26 cellular contexts compared by ENCODE assay signal in genomic region chr5:67066815-67067214, GRCh38.
DNase-seq lines count a peak whose midpoint lies in the region; ATAC-seq, FAIRE-seq and TF ChIP-seq lines count a peak whose summit lies in the region.
"Had no signal": no experiment of that assay in that cellular context is flagged by ENCODE, and none has a peak within 500 bp of the region (broad histone marks: within the 10 kb centered on the region; RNA-seq: fewer than 3 reads in every experiment).

No MANE protein-coding gene starts in this region.

- H3K27ac Mint-ChIP-seq in Calu3 (ENCODE audit: unreplicated experiment): peak overlapping the region; percentile 69
- H3K27ac Mint-ChIP-seq in activated T-helper 17 cell treated with anti-CD3 and anti-CD28 coated beads, Interleukin-2, amount 50 U/mL, for 72 hours: no peak overlapping the region
- H3K27ac Mint-ChIP-seq: activated naive CD8-positive, alpha-beta T cell; activated T-helper 2 cell treated with anti-CD3 and anti-CD28 coated beads, Interferon-gamma antibody, Interleukin-2, Interleukin-4, amounts not matched to agents 10 μg/mL and 5 μg/mL and 100 μg/mL, durations not matched to agents 14 hours and 24 hours and 36 hours; naive B cell; WTC11 had no signal

- H3K36me3 Mint-ChIP-seq in Calu3 (ENCODE audit: insufficient read depth, unreplicated experiment): no peaks in the 10 kb centered on the region
- peaks cover 69% of the 10 kb centered on the region for H3K36me3 Mint-ChIP-seq in activated T-helper 17 cell treated with anti-CD3 and anti-CD28 coated beads, Interleukin-2, amount 50 U/mL, for 72 hours (ENCODE audit: low read depth)
- H3K36me3 Mint-ChIP-seq: naive B cell, WTC11 had no signal

- BruUV-seq in Calu3 (replicated peaks; lab: Mats Ljungman, UMichigan) (no TSS peak), IMR-90 (replicated peaks; lab: Mats Ljungman, UMichigan) (no TSS peak)

- no peak for TF ChIP-seq RAD21 in IMR-90 (IDR thresholded peaks at IDR 0.05; ENCODE audit: low read length)

- H3K27me3 ChIP-seq in IMR-90 (ENCODE audit: control insufficient read depth, insufficient read depth, low read length) (no peaks in the 10 kb centered on the region), sigmoid colon (no peaks in the 10 kb centered on the region)
- H3K27me3 ChIP-seq: ascending aorta had no signal

- no peak overlapping the region for H2AK9ac ChIP-seq in IMR-90 (replicated peaks; ENCODE audit: low read depth, low read length, poor library complexity)

- H3K9ac ChIP-seq in IMR-90 (ENCODE audit: low read depth, low read length): no peak overlapping the region

- no peak overlapping the region for H2BK5ac ChIP-seq in IMR-90 (ENCODE audit: low read depth, low read length, poor library complexity, severe bottlenecking)

- H2BK120ac ChIP-seq in IMR-90 (ENCODE audit: low read depth, low read length): no peak overlapping the region

- POLR2A ChIA-PET in IMR-90 (lab: Charles Lee; ENCODE audit: unreplicated experiment): interaction anchor here (0.5 kb wide), 1 partner anchor 142 kb away, joined by 4 read pairs; no protein-coding TSS in a partner anchor

- H4K5ac ChIP-seq in IMR-90 (ENCODE audit: low read depth, low read length): no peak overlapping the region

- ATAC-seq in IMR-90 (ENCODE audit: low read depth): no peak
- no peak for ATAC-seq in HG02981 (IDR thresholded peaks at IDR 0.05; ENCODE audit: unreplicated experiment)
- ATAC-seq in activated T-helper 17 cell treated with anti-CD3 and anti-CD28 coated beads, Interleukin-2, amount 50 U/mL, for 72 hours (replicated peaks): no peak
- ATAC-seq: WTC11 had no signal

- no peak overlapping the region for H2AK5ac ChIP-seq in IMR-90 (ENCODE audit: low read depth, low read length)

- FAIRE-seq in islet of Langerhans (lab: Jason Lieb, UNC): peak; percentile 5
- FAIRE-seq: GM12891 had no signal

- no peaks in the 10 kb centered on the region for H3K36me3 ChIP-seq in IMR-90 (ENCODE audit: control insufficient read depth, insufficient read depth, low read length)
- H3K36me3 ChIP-seq in sigmoid colon: no peaks in the 10 kb centered on the region
- H3K36me3 ChIP-seq: ascending aorta had no signal

- peaks cover 16% of the 10 kb centered on the region for H3K4me1 Mint-ChIP-seq in Calu3 (ENCODE audit: low read depth, unreplicated experiment)
- H3K4me1 Mint-ChIP-seq in activated T-helper 17 cell treated with anti-CD3 and anti-CD28 coated beads, Interleukin-2, amount 50 U/mL, for 72 hours: peaks cover 17% of the 10 kb centered on the region
- H3K4me1 Mint-ChIP-seq: naive B cell had no signal

- TF ChIP-seq CTCF in Calu3 (IDR thresholded peaks at IDR 0.05; ENCODE audit: unreplicated experiment): no peak
- no peak for TF ChIP-seq CTCF in IMR-90 (conservative IDR thresholded peaks at IDR 0.05; ENCODE audit: low read depth, low read length)
- no peak for TF ChIP-seq CTCF in cardiac fibroblast (IDR thresholded peaks at IDR 0.05; ENCODE audit: low read depth, low read length)
- TF ChIP-seq CTCF in sigmoid colon (IDR thresholded peaks at IDR 0.05): no peak

- no peak overlapping the region for H3K4me3 Mint-ChIP-seq in Calu3 (ENCODE audit: low read depth, unreplicated experiment)
- no peak overlapping the region for H3K4me3 Mint-ChIP-seq in activated T-helper 17 cell treated with anti-CD3 and anti-CD28 coated beads, Interleukin-2, amount 50 U/mL, for 72 hours
- H3K4me3 Mint-ChIP-seq: activated naive CD8-positive, alpha-beta T cell; naive B cell; WTC11 had no signal

- H3K9me1 ChIP-seq in IMR-90 (ENCODE audit: insufficient read depth, low read length): 0 out of 2 replicates have a peak, but pooled peaks cover 3% of the 10 kb centered on the region

- H3K27ac ChIP-seq in IMR-90 (ENCODE audit: insufficient read depth, low read length) (no peak overlapping the region), sigmoid colon (no peak overlapping the region)
- H3K27ac ChIP-seq: ascending aorta, skin epidermis had no signal

- no peaks in the 10 kb centered on the region for H4K20me1 ChIP-seq in IMR-90 (ENCODE audit: insufficient read depth, low read length)

- TF ChIP-seq POLR2A in IMR-90 (IDR thresholded peaks at IDR 0.05; ENCODE audit: low read depth, low read length) (no peak), sigmoid colon (IDR thresholded peaks at IDR 0.05) (no peak)

- H3K56ac ChIP-seq in IMR-90 (ENCODE audit: extremely low read depth, insufficient read depth, low read length): no peak overlapping the region

- CTCF ChIA-PET in Calu3 (lab: Charles Lee): no interaction called here
- CTCF ChIA-PET in IMR-90 (lab: Yijun Ruan, JAX): no interaction called here

- H2AFZ ChIP-seq in IMR-90 (replicated peaks; ENCODE audit: low read length, poor library complexity): no peak overlapping the region

- H3K4me3 ChIP-seq in IMR-90 (ENCODE audit: insufficient read depth, low read depth, low read length) (no peak overlapping the region), cardiac fibroblast (replicated peaks in 1 of 2; ENCODE audit: low read depth in 2 of 2, low read length in 2 of 2) (no peak overlapping the region), sigmoid colon (no peak overlapping the region)
- H3K4me3 ChIP-seq: ascending aorta, skin epidermis had no signal

- H3K9me3 ChIP-seq in IMR-90 (ENCODE audit: control insufficient read depth, insufficient read depth, low read length): no peaks in the 10 kb centered on the region
- no peaks in the 10 kb centered on the region for H3K9me3 ChIP-seq in sigmoid colon
- H3K9me3 ChIP-seq: ascending aorta had no signal

- in situ Hi-C loops in IMR-90 (cut with MboI; ENCODE audit: low sequenced_read_pairs): no loop called here

- H3K27me3 Mint-ChIP-seq in Calu3 (ENCODE audit: unreplicated experiment): no peaks in the 10 kb centered on the region
- H3K27me3 Mint-ChIP-seq in activated T-helper 17 cell treated with anti-CD3 and anti-CD28 coated beads, Interleukin-2, amount 50 U/mL, for 72 hours: no peaks in the 10 kb centered on the region
- H3K27me3 Mint-ChIP-seq: activated naive CD8-positive, alpha-beta T cell had no signal

- H3K79me1 ChIP-seq in IMR-90 (ENCODE audit: low read depth in 1 of 2, low read length in 2 of 2): peaks cover 9 to 48% of the 10 kb centered on the region in 2 experiments

- no peak for TF ChIP-seq EP300 in sigmoid colon (IDR thresholded peaks at IDR 0.05)

- H3K14ac ChIP-seq in IMR-90 (replicated peaks; ENCODE audit: low read depth, low read length): no peak overlapping the region

- no peak overlapping the region for H2BK15ac ChIP-seq in IMR-90 (ENCODE audit: low read depth, low read length)

- DNase-seq in Calu3 (peak; percentile 52), IMR-90 (peak; percentile 39), cardiac fibroblast (ENCODE audit: low read depth in 2 of 2) (peak; percentile 58 to 64), sigmoid colon (no peak), ureter (ENCODE audit: low spot score) (no peak)
- DNase-seq: activated CD4-positive, alpha-beta T cell treated with anti-CD3 and anti-CD28 coated beads, Interleukin-2, amount 50 U/mL, for 4 hours; effector CD4-positive, alpha-beta T cell; H7; mesendoderm; naive B cell; NCI-H1417 treated with DMSO at 0.1 percent for 48 hours; NCI-H2107; nucleus accumbens; SHP77; stimulated activated CD4-positive, alpha-beta T cell treated with anti-CD3 and anti-CD28 coated beads, Interleukin-1b, Interleukin-23, amount 100 ng/mL, for 48 hours; substantia nigra; T1000 had no signal

- no peak overlapping the region for H3K4me2 ChIP-seq in IMR-90 (ENCODE audit: low read depth, low read length)

- intact Hi-C loops in Calu3 (cut with micrococcal nuclease; ENCODE audit: unreplicated experiment) (loop anchor here (2.0 kb wide), 1 partner anchor 38 kb away; no protein-coding TSS in a partner anchor), IMR-90 (cut with micrococcal nuclease) (loop anchor here (2.0 kb wide), 1 partner anchor 16 kb away; no protein-coding TSS in a partner anchor), sigmoid colon (cut with DNase I) (no loop called here)

- no CpG with 5 or more reads among the region's 1 CpG for WGBS in IMR-90 (ENCODE audit: extremely low coverage in 2 of 2, insufficient read length in 1 of 2), 2 experiments
- WGBS in sigmoid colon, 2 donors: 8 to 54% methylated on average over 1 of the region's 1 CpG

- no peak overlapping the region for H4K91ac ChIP-seq in IMR-90 (ENCODE audit: insufficient read depth, low read depth, low read length)

- H3K23ac ChIP-seq in IMR-90 (ENCODE audit: low read depth, low read length): no peak overlapping the region

- H3K18ac ChIP-seq in IMR-90 (ENCODE audit: low read depth, low read length): no peak overlapping the region

- dilution Hi-C loops in IMR-90 (cut with HindIII; ENCODE audit: low sequenced_read_pairs, unreplicated experiment): no loop called here

- no peak overlapping the region for H2BK20ac ChIP-seq in IMR-90 (ENCODE audit: low read depth, low read length)

- H4K8ac ChIP-seq in IMR-90 (ENCODE audit: low read depth in 2 of 2, low read length in 2 of 2): no peak overlapping the region

- H3K9me3 Mint-ChIP-seq in Calu3 (ENCODE audit: low read depth, unreplicated experiment): peaks cover 7% of the 10 kb centered on the region
- no peaks in the 10 kb centered on the region for H3K9me3 Mint-ChIP-seq in activated T-helper 17 cell treated with anti-CD3 and anti-CD28 coated beads, Interleukin-2, amount 50 U/mL, for 72 hours
- H3K9me3 Mint-ChIP-seq: activated T-helper 2 cell treated with anti-CD3 and anti-CD28 coated beads, Interferon-gamma antibody, Interleukin-2, Interleukin-4, amounts not matched to agents 10 μg/mL and 5 μg/mL and 100 μg/mL, durations not matched to agents 14 hours and 24 hours and 36 hours; WTC11 had no signal

- H3K4ac ChIP-seq in IMR-90 (ENCODE audit: low read depth, low read length): no peak overlapping the region

- H3K4me1 ChIP-seq in IMR-90 (ENCODE audit: control insufficient read depth, insufficient read depth, low read length) (no peaks in the 10 kb centered on the region; the same call in 1 of the 2 replicates), sigmoid colon (peaks cover 0 to 4% (median 0%) of the 10 kb centered on the region in 4 donors)

TF ChIP-seq in IMR-90, 13 proteins besides CTCF, POLR2A, EP300 and RAD21 (continues in another document):
- no peak for TF ChIP-seq CEBPB (IDR thresholded peaks at IDR 0.05; ENCODE audit: low read depth, low read length)
- no peak for TF ChIP-seq NFE2L2 (IDR thresholded peaks at IDR 0.05; ENCODE audit: low read depth, low read length)
- TF ChIP-seq ELK1 (IDR thresholded peaks at IDR 0.05; ENCODE audit: borderline replicate concordance, low read depth, low read length): no peak
- TF ChIP-seq RCOR1 (IDR thresholded peaks at IDR 0.05; ENCODE audit: insufficient replicate concordance, low read length): no peak
- no peak for TF ChIP-seq CHD1 (IDR thresholded peaks at IDR 0.05; ENCODE audit: low read depth, low read length)
- no peak for TF ChIP-seq MAZ (IDR thresholded peaks at IDR 0.05; ENCODE audit: borderline replicate concordance, low read depth, low read length)

Comparison
In these comparisons a context has a peak if more than half of its experiments do, and no peak if none do; other contexts are left out.
1. DNase-seq: peak in Calu3 (single experiment), IMR-90 (single experiment) and cardiac fibroblast (2 of 2); none in sigmoid colon (single experiment) and ureter (single experiment).